In genomic region chr4:186554485-186554884, GRCh38 we compare ENCODE assay signal across 9 cellular contexts. TPM values are rescaled to one million over a fixed set of nuclear protein-coding genes. Genes with fewer than 3 reads are reported as not detected.
A peak's percentile ranks its signal among the peaks of the same experiment; 100 is the strongest.
DNase-seq lines count a peak whose midpoint lies in the region; ATAC-seq and TF ChIP-seq lines count a peak whose summit lies in the region.
"Had no signal": no experiment of that assay in that cellular context is flagged by ENCODE, and none has a peak within 500 bp of the region (broad histone marks: within the 10 kb centered on the region; RNA-seq: fewer than 3 reads in every experiment).

No MANE protein-coding gene starts in this region.

- 3% methylated on average over 13 of the region's 13 CpGs for WGBS in prostate gland

- H3K4me2 ChIP-seq in PC-3 (ENCODE audit: low read length), result peak overlapping the region; percentile 81

- H3K4me1 ChIP-seq in ES-I3 (ENCODE audit: insufficient read depth, low read length) (no peaks in the 10 kb centered on the region), PC-3 (ENCODE audit: insufficient read depth, low read length) (no peaks in the 10 kb centered on the region; the same call in 1 of the 2 replicates), prostate gland (replicated peaks) (no peaks in the 10 kb centered on the region)

- POLR2A ChIA-PET in PC-3 (lab: Charles Lee; ENCODE audit: unreplicated experiment), result no interaction called here

- H3K79me2 ChIP-seq in PC-3 (ENCODE audit: low read length), result no peaks in the 10 kb centered on the region

- BruUV-seq in PC-3 (replicated peaks; lab: Mats Ljungman, UMichigan), result no TSS peak

- H2AFZ ChIP-seq in PC-3 (ENCODE audit: low read length), result peak overlapping the region; percentile 81

- H3K36me3 ChIP-seq in ES-I3 (ENCODE audit: insufficient read depth, low read length) (no peaks in the 10 kb centered on the region), PC-3 (ENCODE audit: low read depth, low read length) (no peaks in the 10 kb centered on the region), prostate gland (no peaks in the 10 kb centered on the region)
- H3K36me3 ChIP-seq: WERI-Rb-1 had no signal

- no peaks in the 10 kb centered on the region for H3F3A ChIP-seq in PC-3 (ENCODE audit: low read length, unreplicated experiment)

- H3K4me3 ChIP-seq in PC-3 (ENCODE audit: low read length), result peak overlapping the region; percentile 58
- peak overlapping the region; percentile 27 to 36 for H3K4me3 ChIP-seq in foreskin fibroblast (ENCODE audit: low read depth in 1 of 2, low read length in 2 of 2)
- H3K4me3 ChIP-seq in prostate gland, result peak overlapping the region in 1 of 2 donors; percentile 25

- peak; percentile 60 for ATAC-seq in PC-3
- no peak for ATAC-seq in activated CD4-positive, CD25-positive, alpha-beta regulatory T cell treated with anti-CD3 and anti-CD28 coated beads, Interleukin-2, amount 50 U/mL, for 24 hours

- H3K27me3 ChIP-seq in PC-3 (ENCODE audit: low read length), result peaks cover 19% of the 10 kb centered on the region
- H3K27me3 ChIP-seq in prostate gland (replicated peaks; ENCODE audit: insufficient read depth), result no peaks in the 10 kb centered on the region

- H3K9me2 ChIP-seq in PC-3 (replicated peaks; ENCODE audit: low read length), result no peaks in the 10 kb centered on the region

- intact Hi-C loops in PC-3 (cut with micrococcal nuclease) (no loop called here), prostate gland (cut with DNase I) (no loop called here)

- TF ChIP-seq POLR2A in prostate gland (IDR thresholded peaks at IDR 0.05), result no peak

- H4K20me1 ChIP-seq in PC-3 (ENCODE audit: low read length), result no peaks in the 10 kb centered on the region

- H3K9me3 ChIP-seq in ES-I3 (ENCODE audit: control insufficient read depth, insufficient read depth, low read length) (no peaks in the 10 kb centered on the region), PC-3 (ENCODE audit: low read length) (no peaks in the 10 kb centered on the region), prostate gland (no peaks in the 10 kb centered on the region)

- DNase-seq in PC-3 (peak; percentile 46), foreskin fibroblast (peak in 1 of 2 donors; percentile 12), prostate gland (ENCODE audit: low spot score) (peak; percentile 22), T1000 (lab: John Stamatoyannopoulos, UW) (no peak), SIG-M5 treated with dmso at 0.1 percent for 504 hours (lab: John Stamatoyannopoulos, UW; ENCODE audit: unreplicated experiment) (no peak), D341Med (ENCODE audit: low spot score) (no peak)
- DNase-seq: WERI-Rb-1 had no signal

- CTCF ChIA-PET in PC-3 (lab: Charles Lee), result no interaction called here

- peak overlapping the region; percentile 61; the same call in 1 of the 2 replicates for H3K9ac ChIP-seq in ES-I3 (ENCODE audit: low read depth, low read length)
- no peak overlapping the region for H3K9ac ChIP-seq in PC-3 (ENCODE audit: low read length)

- no peak overlapping the region for H3K27ac ChIP-seq in PC-3 (ENCODE audit: low read length)
- H3K27ac ChIP-seq in prostate gland, result no peak overlapping the region
- H3K27ac ChIP-seq: WERI-Rb-1 had no signal

- TF ChIP-seq CTCF in PC-3 (conservative IDR thresholded peaks at IDR 0.05; ENCODE audit: low read depth, low read length) (peak; percentile 28; the same call in 1 of the 2 replicates), foreskin fibroblast (IDR thresholded peaks at IDR 0.05; ENCODE audit: low read depth, low read length) (no peak), prostate gland (IDR thresholded peaks at IDR 0.05) (no peak)

RNA-seq across cellular contexts. Expression of gene MTNR1A, which starts 0.9 kb away (rescaled TPM):
- total RNA-seq in PC-3 (2014; rRNA removed), result not detected in 2 replicates
- total RNA-seq in prostate gland, result 1 to 10 TPM in 1 of 2 donors, not detected in 1; 1.3 TPM

Comparison
In these comparisons a context has a peak if more than half of its experiments do, and no peak if none do; other contexts are left out.
1. DNase-seq: peak in PC-3 (single experiment) and prostate gland (single experiment); none in T1000 (single experiment), SIG-M5 treated with dmso at 0.1 percent for 504 hours (single experiment) and D341Med (single experiment).